1 cellular context compared by ENCODE assay signal in the genomic region with DNA sequence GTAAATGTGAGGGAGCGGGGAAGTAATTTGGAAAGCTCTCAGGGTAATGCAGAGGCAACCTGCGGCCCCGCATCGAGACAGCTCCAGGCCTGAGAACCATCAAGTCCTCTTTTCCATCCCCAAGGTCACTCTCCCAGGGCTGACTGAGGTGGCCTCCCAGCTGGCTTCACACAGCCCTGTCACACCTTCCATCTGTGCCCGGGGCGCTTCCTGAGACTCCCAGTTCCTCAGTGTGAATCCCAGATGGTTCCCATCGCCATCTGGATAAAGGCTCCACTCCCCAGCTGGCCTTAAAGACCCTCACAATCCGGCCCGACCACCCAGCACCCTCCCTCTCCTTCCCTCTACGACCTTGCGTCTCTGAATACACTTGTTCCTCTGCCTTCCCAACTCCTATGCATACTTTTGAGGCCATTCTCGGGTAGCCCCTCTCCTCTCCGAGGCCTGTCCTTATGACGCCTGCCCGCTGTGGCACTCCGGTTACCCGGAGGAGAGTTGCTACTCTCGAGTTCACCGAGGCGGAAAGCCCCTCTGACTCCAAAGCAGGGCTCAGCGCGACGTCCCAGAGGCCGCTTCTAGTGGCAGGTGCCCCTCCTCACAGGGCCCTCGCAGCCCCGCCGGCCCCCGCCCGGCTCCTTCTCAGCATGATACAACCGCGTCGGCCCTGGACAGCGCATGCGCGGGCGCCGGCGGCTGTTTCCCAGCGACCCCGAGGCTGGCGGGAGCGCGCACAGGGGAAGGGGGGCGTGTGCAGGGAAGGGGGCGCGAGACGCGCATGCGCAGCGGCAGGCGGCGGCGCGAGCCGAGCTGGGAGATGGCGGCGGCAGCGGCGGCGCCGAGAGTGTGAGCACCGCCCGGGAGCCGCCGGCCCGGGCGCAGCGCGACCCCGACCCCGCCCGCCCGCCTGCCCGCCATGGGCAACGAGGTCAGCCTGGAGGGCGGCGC.
TF ChIP-seq lines count a peak whose summit lies in the region.

A gene with protein sequence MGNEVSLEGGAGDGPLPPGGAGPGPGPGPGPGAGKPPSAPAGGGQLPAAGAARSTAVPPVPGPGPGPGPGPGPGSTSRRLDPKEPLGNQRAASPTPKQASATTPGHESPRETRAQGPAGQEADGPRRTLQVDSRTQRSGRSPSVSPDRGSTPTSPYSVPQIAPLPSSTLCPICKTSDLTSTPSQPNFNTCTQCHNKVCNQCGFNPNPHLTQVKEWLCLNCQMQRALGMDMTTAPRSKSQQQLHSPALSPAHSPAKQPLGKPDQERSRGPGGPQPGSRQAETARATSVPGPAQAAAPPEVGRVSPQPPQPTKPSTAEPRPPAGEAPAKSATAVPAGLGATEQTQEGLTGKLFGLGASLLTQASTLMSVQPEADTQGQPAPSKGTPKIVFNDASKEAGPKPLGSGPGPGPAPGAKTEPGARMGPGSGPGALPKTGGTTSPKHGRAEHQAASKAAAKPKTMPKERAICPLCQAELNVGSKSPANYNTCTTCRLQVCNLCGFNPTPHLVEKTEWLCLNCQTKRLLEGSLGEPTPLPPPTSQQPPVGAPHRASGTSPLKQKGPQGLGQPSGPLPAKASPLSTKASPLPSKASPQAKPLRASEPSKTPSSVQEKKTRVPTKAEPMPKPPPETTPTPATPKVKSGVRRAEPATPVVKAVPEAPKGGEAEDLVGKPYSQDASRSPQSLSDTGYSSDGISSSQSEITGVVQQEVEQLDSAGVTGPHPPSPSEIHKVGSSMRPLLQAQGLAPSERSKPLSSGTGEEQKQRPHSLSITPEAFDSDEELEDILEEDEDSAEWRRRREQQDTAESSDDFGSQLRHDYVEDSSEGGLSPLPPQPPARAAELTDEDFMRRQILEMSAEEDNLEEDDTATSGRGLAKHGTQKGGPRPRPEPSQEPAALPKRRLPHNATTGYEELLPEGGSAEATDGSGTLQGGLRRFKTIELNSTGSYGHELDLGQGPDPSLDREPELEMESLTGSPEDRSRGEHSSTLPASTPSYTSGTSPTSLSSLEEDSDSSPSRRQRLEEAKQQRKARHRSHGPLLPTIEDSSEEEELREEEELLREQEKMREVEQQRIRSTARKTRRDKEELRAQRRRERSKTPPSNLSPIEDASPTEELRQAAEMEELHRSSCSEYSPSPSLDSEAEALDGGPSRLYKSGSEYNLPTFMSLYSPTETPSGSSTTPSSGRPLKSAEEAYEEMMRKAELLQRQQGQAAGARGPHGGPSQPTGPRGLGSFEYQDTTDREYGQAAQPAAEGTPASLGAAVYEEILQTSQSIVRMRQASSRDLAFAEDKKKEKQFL (N-terminal part only) (plus strand): TSS at position 788 of the 945 bp plus-strand sequence. CDS start 126 bp downstream, at position 914.

TF ChIP-seq in SK-N-SH, 30 proteins besides CTCF, POLR2A, EP300 and RAD21 (continued from another document):
- TF ChIP-seq, protein P1, sequence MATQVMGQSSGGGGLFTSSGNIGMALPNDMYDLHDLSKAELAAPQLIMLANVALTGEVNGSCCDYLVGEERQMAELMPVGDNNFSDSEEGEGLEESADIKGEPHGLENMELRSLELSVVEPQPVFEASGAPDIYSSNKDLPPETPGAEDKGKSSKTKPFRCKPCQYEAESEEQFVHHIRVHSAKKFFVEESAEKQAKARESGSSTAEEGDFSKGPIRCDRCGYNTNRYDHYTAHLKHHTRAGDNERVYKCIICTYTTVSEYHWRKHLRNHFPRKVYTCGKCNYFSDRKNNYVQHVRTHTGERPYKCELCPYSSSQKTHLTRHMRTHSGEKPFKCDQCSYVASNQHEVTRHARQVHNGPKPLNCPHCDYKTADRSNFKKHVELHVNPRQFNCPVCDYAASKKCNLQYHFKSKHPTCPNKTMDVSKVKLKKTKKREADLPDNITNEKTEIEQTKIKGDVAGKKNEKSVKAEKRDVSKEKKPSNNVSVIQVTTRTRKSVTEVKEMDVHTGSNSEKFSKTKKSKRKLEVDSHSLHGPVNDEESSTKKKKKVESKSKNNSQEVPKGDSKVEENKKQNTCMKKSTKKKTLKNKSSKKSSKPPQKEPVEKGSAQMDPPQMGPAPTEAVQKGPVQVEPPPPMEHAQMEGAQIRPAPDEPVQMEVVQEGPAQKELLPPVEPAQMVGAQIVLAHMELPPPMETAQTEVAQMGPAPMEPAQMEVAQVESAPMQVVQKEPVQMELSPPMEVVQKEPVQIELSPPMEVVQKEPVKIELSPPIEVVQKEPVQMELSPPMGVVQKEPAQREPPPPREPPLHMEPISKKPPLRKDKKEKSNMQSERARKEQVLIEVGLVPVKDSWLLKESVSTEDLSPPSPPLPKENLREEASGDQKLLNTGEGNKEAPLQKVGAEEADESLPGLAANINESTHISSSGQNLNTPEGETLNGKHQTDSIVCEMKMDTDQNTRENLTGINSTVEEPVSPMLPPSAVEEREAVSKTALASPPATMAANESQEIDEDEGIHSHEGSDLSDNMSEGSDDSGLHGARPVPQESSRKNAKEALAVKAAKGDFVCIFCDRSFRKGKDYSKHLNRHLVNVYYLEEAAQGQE (IDR thresholded peaks at IDR 0.05; ENCODE audit: low read depth, low read length): peak; percentile 82; the same call in 1 of the 2 replicates
- TF ChIP-seq, protein P2, sequence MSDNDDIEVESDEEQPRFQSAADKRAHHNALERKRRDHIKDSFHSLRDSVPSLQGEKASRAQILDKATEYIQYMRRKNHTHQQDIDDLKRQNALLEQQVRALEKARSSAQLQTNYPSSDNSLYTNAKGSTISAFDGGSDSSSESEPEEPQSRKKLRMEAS (IDR thresholded peaks at IDR 0.05; ENCODE audit: low read depth): peak; percentile 30; the same call in 1 of the 2 replicates
- TF ChIP-seq RXRA (IDR thresholded peaks at IDR 0.05; ENCODE audit: borderline replicate concordance, low read depth) (no peak), FOXM1 (IDR thresholded peaks at IDR 0.05; ENCODE audit: low read depth) (no peak), EZH2phosphoT487 (IDR thresholded peaks at IDR 0.05; ENCODE audit: borderline replicate concordance, low read depth) (no peak), NRF1 (IDR thresholded peaks at IDR 0.05; ENCODE audit: low read depth, low read length) (peak; percentile 93), MEF2A (IDR thresholded peaks at IDR 0.05; ENCODE audit: borderline replicate concordance, low read depth) (no peak), FOXJ3 (CRISPR knock-in tag; IDR thresholded peaks at IDR 0.05) (no peak), TAF1 (IDR thresholded peaks at IDR 0.05; ENCODE audit: borderline replicate concordance, low read depth, low read length) (0 out of 2 replicates have a peak, but pooled peaks have one; percentile 9), SMC3 (IDR thresholded peaks at IDR 0.05; ENCODE audit: low read depth, low read length) (no peak), MXI1 (IDR thresholded peaks at IDR 0.05; ENCODE audit: low read depth, low read length) (peak; percentile 45; the same call in 1 of the 2 replicates), ELF1 (IDR thresholded peaks at IDR 0.05) (no peak), NFIC (IDR thresholded peaks at IDR 0.05; ENCODE audit: borderline replicate concordance) (no peak)
- TF ChIP-seq, protein P3, sequence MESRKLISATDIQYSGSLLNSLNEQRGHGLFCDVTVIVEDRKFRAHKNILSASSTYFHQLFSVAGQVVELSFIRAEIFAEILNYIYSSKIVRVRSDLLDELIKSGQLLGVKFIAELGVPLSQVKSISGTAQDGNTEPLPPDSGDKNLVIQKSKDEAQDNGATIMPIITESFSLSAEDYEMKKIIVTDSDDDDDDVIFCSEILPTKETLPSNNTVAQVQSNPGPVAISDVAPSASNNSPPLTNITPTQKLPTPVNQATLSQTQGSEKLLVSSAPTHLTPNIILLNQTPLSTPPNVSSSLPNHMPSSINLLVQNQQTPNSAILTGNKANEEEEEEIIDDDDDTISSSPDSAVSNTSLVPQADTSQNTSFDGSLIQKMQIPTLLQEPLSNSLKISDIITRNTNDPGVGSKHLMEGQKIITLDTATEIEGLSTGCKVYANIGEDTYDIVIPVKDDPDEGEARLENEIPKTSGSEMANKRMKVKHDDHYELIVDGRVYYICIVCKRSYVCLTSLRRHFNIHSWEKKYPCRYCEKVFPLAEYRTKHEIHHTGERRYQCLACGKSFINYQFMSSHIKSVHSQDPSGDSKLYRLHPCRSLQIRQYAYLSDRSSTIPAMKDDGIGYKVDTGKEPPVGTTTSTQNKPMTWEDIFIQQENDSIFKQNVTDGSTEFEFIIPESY (IDR thresholded peaks at IDR 0.05; ENCODE audit: borderline replicate concordance, low read depth): no peak
- TF ChIP-seq, protein P4, sequence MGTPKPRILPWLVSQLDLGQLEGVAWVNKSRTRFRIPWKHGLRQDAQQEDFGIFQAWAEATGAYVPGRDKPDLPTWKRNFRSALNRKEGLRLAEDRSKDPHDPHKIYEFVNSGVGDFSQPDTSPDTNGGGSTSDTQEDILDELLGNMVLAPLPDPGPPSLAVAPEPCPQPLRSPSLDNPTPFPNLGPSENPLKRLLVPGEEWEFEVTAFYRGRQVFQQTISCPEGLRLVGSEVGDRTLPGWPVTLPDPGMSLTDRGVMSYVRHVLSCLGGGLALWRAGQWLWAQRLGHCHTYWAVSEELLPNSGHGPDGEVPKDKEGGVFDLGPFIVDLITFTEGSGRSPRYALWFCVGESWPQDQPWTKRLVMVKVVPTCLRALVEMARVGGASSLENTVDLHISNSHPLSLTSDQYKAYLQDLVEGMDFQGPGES (IDR thresholded peaks at IDR 0.05; ENCODE audit: low read depth, low read length): no peak
